In the genomic region with DNA sequence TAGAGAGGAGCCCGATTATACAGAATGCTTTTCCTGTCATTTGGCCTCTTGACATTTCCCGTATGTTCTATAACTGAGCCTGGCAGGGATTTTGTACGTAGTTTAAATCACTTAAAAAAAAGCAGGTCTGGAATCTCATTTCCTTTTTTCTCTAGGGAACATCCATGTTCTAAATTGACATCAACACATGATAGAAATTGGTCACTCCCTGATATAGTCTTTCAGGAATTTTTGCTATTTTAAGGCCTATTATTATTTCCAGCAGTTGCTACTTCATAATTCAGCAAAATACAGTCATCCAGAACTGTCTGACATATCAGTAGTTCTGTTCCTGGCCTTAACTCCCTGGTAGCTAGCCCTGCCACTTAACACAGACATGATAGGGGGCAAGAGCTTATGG, we compare ENCODE assay signal across 22 cellular contexts.
DNase-seq lines count a peak whose midpoint lies in the region; ATAC-seq and TF ChIP-seq lines count a peak whose summit lies in the region.
"Had no signal": no experiment of that assay in that cellular context is flagged by ENCODE, and none has a peak within 500 bp of the region (broad histone marks: within the 10 kb centered on the region; RNA-seq: fewer than 3 reads in every experiment).

No MANE protein-coding gene starts in this region.

- peak overlapping the region; percentile 27 for H3K27ac Mint-ChIP-seq in mesothelial cell of epicardium
- H3K27ac Mint-ChIP-seq: activated CD4-positive, alpha-beta T cell treated with anti-CD3 and anti-CD28 coated beads for 36 hours; activated CD8-positive, alpha-beta T cell treated with anti-CD3 and anti-CD28 coated beads, Interleukin-2, amount 10 ng/mL, durations not matched to agents 7 days and 5 days; activated naive CD8-positive, alpha-beta T cell had no signal

- H3K27me3 ChIP-seq in subcutaneous abdominal adipose tissue (ENCODE audit: control insufficient read depth in 5 of 5, insufficient read depth in 4 of 5, low read length in 5 of 5) (no peaks in the 10 kb centered on the region), upper lobe of right lung (no peaks in the 10 kb centered on the region)
- H3K27me3 ChIP-seq: ascending aorta, upper lobe of left lung had no signal

- H3K27ac ChIP-seq in subcutaneous abdominal adipose tissue (ENCODE audit: low read depth, low read length) (peak overlapping the region; percentile 14), upper lobe of right lung (no peak overlapping the region)
- H3K27ac ChIP-seq: ascending aorta, lower lobe of right lung, RWPE1, upper lobe of left lung had no signal

- intact Hi-C loops in upper lobe of right lung (cut with DNase I) = no loop called here

- H3K9me3 ChIP-seq in subcutaneous abdominal adipose tissue (ENCODE audit: control insufficient read depth in 5 of 5, low read length in 5 of 5) (no peaks in the 10 kb centered on the region), upper lobe of right lung (no peaks in the 10 kb centered on the region)
- H3K9me3 ChIP-seq: ascending aorta, lower lobe of right lung, upper lobe of left lung had no signal

- no peak for ATAC-seq in GM18519 (IDR thresholded peaks at IDR 0.05; ENCODE audit: low FRiP score, unreplicated experiment)
- no peak for ATAC-seq in upper lobe of right lung
- no peak for ATAC-seq in GM18520 (IDR thresholded peaks at IDR 0.05; ENCODE audit: unreplicated experiment)
- ATAC-seq: activated CD4-positive, alpha-beta T cell treated with anti-CD3 and anti-CD28 coated beads for 36 hours; activated CD8-positive, alpha-beta T cell treated with anti-CD3 and anti-CD28 coated beads, Interleukin-2, amount 10 ng/mL, durations not matched to agents 7 days and 5 days; K562; lower lobe of right lung had no signal

- H3K9me3 Mint-ChIP-seq in mesothelial cell of epicardium = peaks cover 3% of the 10 kb centered on the region
- H3K9me3 Mint-ChIP-seq: central memory CD8-positive, alpha-beta T cell had no signal

- H3K4me1 Mint-ChIP-seq in mesothelial cell of epicardium = peaks cover 16% of the 10 kb centered on the region
- H3K4me1 Mint-ChIP-seq: activated CD4-positive, alpha-beta T cell treated with anti-CD3 and anti-CD28 coated beads for 36 hours; central memory CD8-positive, alpha-beta T cell had no signal

- H3K9ac ChIP-seq in subcutaneous abdominal adipose tissue (ENCODE audit: low read length in 5 of 5) = no peak overlapping the region

- DNase-seq in LHCN-M2 (ENCODE audit: low read depth) (peak; percentile 90), cardiac fibroblast (ENCODE audit: low read depth in 2 of 2) (peak; percentile 29 to 56), mesothelial cell of epicardium (ENCODE audit: low spot score in 2 of 2, unreplicated experiment in 2 of 2) (no peak), upper lobe of right lung (no peak)
- DNase-seq: activated CD4-positive, alpha-beta T cell treated with anti-CD3 and anti-CD28 coated beads for 36 hours; activated CD8-positive, alpha-beta T cell treated with anti-CD3 and anti-CD28 coated beads, Interleukin-2, amount 10 ng/mL, durations not matched to agents 7 days and 5 days; activated T-cell treated with anti-CD3 and anti-CD28 coated beads for 4 hours; DND-41; lower lobe of right lung; NCI-H2081 treated with DMSO at 0.1 percent for 48 hours; NCI-H226; stimulated activated CD4-positive, alpha-beta T cell treated with anti-CD3 and anti-CD28 coated beads, Interleukin-2, amount 100 ng/mL, for 48 hours; substantia nigra; upper lobe of left lung had no signal

- H3K27me3 Mint-ChIP-seq in mesothelial cell of epicardium (ENCODE audit: low read depth) = no peaks in the 10 kb centered on the region
- H3K27me3 Mint-ChIP-seq: activated naive CD8-positive, alpha-beta T cell had no signal

- H3K4me3 Mint-ChIP-seq in mesothelial cell of epicardium = no peak overlapping the region
- H3K4me3 Mint-ChIP-seq: activated CD4-positive, alpha-beta T cell treated with anti-CD3 and anti-CD28 coated beads for 36 hours; activated CD8-positive, alpha-beta T cell treated with anti-CD3 and anti-CD28 coated beads, Interleukin-2, amount 10 ng/mL, durations not matched to agents 7 days and 5 days; activated naive CD8-positive, alpha-beta T cell; central memory CD8-positive, alpha-beta T cell had no signal

- H3K4me3 ChIP-seq in cardiac fibroblast (replicated peaks in 1 of 2; ENCODE audit: low read depth in 2 of 2, low read length in 2 of 2) = no peak overlapping the region
- H3K4me3 ChIP-seq in subcutaneous abdominal adipose tissue (ENCODE audit: low read depth in 1 of 5, low read length in 5 of 5) = no peak overlapping the region
- H3K4me3 ChIP-seq in upper lobe of right lung = no peak overlapping the region
- H3K4me3 ChIP-seq: ascending aorta, K562, lower lobe of right lung, upper lobe of left lung had no signal

- H3K36me3 Mint-ChIP-seq in mesothelial cell of epicardium = peaks cover 3% of the 10 kb centered on the region
- H3K36me3 Mint-ChIP-seq: activated naive CD8-positive, alpha-beta T cell had no signal

- TF ChIP-seq CTCF in cardiac fibroblast (IDR thresholded peaks at IDR 0.05; ENCODE audit: low read depth, low read length) = no peak
- no peak for TF ChIP-seq CTCF in mesothelial cell of epicardium (IDR thresholded peaks at IDR 0.05; ENCODE audit: unreplicated experiment)
- TF ChIP-seq CTCF in upper lobe of right lung (IDR thresholded peaks at IDR 0.05) = no peak

- H3K36me3 ChIP-seq in subcutaneous abdominal adipose tissue (ENCODE audit: control insufficient read depth in 5 of 5, insufficient read depth in 5 of 5, low read length in 5 of 5) = no peaks in the 10 kb centered on the region
- no peaks in the 10 kb centered on the region for H3K36me3 ChIP-seq in upper lobe of right lung
- H3K36me3 ChIP-seq: ascending aorta, lower lobe of right lung, upper lobe of left lung had no signal

- H3K4me1 ChIP-seq in subcutaneous abdominal adipose tissue (ENCODE audit: control insufficient read depth in 5 of 5, insufficient read depth in 5 of 5, low read length in 5 of 5) (peaks cover 0 to 3% (median 0%) of the 10 kb centered on the region in 5 donors), upper lobe of right lung (no peaks in the 10 kb centered on the region)
- H3K4me1 ChIP-seq: ascending aorta, lower lobe of right lung, upper lobe of left lung had no signal

Comparison
In these comparisons a context has a peak if more than half of its experiments do, and no peak if none do; other contexts are left out.
1. DNase-seq: peak in LHCN-M2 (single experiment) and cardiac fibroblast (2 of 2); none in mesothelial cell of epicardium (0 of 2) and upper lobe of right lung (single experiment).